1 cellular context compared by ENCODE assay signal in genomic region chr18:21064347-21064746, GRCh38.
TF ChIP-seq lines count a peak whose summit lies in the region.

No MANE protein-coding gene starts in this region.

TF ChIP-seq in SK-N-SH treated with all-trans-retinoic acid at 6 μM for 48 hours, 23 proteins besides CTCF, POLR2A, EP300 and RAD21 (continued from another document):
- TF ChIP-seq PATZ1 (CRISPR knock-in tag; IDR thresholded peaks at IDR 0.05; ENCODE audit: borderline replicate concordance) (no peak), CSRNP3 (CRISPR knock-in tag; IDR thresholded peaks at IDR 0.05) (no peak), CREB5 (CRISPR knock-in tag; IDR thresholded peaks at IDR 0.05; ENCODE audit: low read depth) (no peak), POU6F1 (CRISPR knock-in tag; IDR thresholded peaks at IDR 0.05; ENCODE audit: borderline replicate concordance, low read depth) (no peak), ARNTL (CRISPR knock-in tag; IDR thresholded peaks at IDR 0.05; ENCODE audit: borderline replicate concordance, low read depth) (no peak), ZNF8 (CRISPR knock-in tag; IDR thresholded peaks at IDR 0.05) (no peak), RARB (CRISPR knock-in tag; IDR thresholded peaks at IDR 0.05) (no peak), ZFP30 (CRISPR knock-in tag; IDR thresholded peaks at IDR 0.05) (no peak), ISL1 (CRISPR knock-in tag; IDR thresholded peaks at IDR 0.05) (no peak), ZC3H10 (CRISPR knock-in tag; IDR thresholded peaks at IDR 0.05) (no peak), ZFP3 (CRISPR knock-in tag; IDR thresholded peaks at IDR 0.05) (no peak), CSDC2 (CRISPR knock-in tag; IDR thresholded peaks at IDR 0.05) (no peak), TSHZ2 (CRISPR knock-in tag; IDR thresholded peaks at IDR 0.05) (no peak)
